1 cellular context compared by ENCODE assay signal in the genomic region with DNA sequence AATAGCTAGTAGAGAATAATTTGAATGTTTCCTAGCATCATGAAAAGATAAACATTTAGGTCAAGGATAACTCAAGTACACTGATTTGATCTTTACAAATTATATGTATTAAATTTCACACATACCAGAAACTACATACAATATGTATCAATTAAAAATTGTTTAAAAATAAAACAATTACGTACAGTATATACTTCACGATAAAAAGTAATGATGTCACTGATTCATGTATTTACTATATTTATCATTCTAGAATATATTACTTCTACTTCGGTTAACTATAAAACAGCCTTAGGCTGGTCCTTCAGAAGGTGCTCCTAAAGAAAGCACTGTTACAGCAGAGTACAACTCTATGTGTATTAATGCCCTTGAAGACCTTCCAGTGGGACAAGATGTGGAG.
TF ChIP-seq lines count a peak whose summit lies in the region.

No MANE protein-coding gene starts in this region.

TF ChIP-seq in HepG2, 621 proteins besides CTCF, POLR2A, EP300 and RAD21:
- TF ChIP-seq ZNF292 (CRISPR knock-in tag; IDR thresholded peaks at IDR 0.05; ENCODE audit: borderline replicate concordance, low read depth) = no peak
- no peak for TF ChIP-seq TMF1 (CRISPR knock-in tag; IDR thresholded peaks at IDR 0.05; ENCODE audit: low read depth)
- no peak for TF ChIP-seq TEAD3 (CRISPR knock-in tag; optimal IDR thresholded peaks at IDR 0.05; ENCODE audit: borderline replicate concordance)
- TF ChIP-seq SOX5 (CRISPR knock-in tag; IDR thresholded peaks at IDR 0.05; ENCODE audit: borderline replicate concordance) = no peak
- no peak for TF ChIP-seq MLLT10 (CRISPR knock-in tag; IDR thresholded peaks at IDR 0.05)
- TF ChIP-seq ARNT2 (CRISPR knock-in tag; IDR thresholded peaks at IDR 0.05; ENCODE audit: low read depth) = no peak
- TF ChIP-seq NR2C2 (CRISPR knock-in tag; IDR thresholded peaks at IDR 0.05; ENCODE audit: borderline replicate concordance) = no peak
- peak; percentile 61; the same call in 1 of the 2 replicates for TF ChIP-seq ATF7 (IDR thresholded peaks at IDR 0.05)
- no peak for TF ChIP-seq ATF7 (CRISPR knock-in tag; IDR thresholded peaks at IDR 0.05)
- TF ChIP-seq PAF1 (CRISPR knock-in tag; IDR thresholded peaks at IDR 0.05) = no peak
